Comparison of ENCODE assay signal across 21 cellular contexts in genomic region chr9:91729558-91729842, GRCh38.
"Had no signal": no experiment of that assay in that cellular context is flagged by ENCODE, and none has a peak within 500 bp of the region (broad histone marks: within the 10 kb centered on the region; RNA-seq: fewer than 3 reads in every experiment).

No MANE protein-coding gene starts in this region.

- DNase-seq: activated CD4-positive, alpha-beta memory T cell treated with anti-CD3 and anti-CD28 coated beads, Interleukin-2, amount 10 ng/mL, durations not matched to agents 7 days and 5 days; activated CD4-positive, alpha-beta T cell treated with anti-CD3 and anti-CD28 coated beads for 4 hours; activated effector memory CD4-positive, alpha-beta T cell treated with Interleukin-2 at 50 U/mL for 16 hours; activated T-cell treated with anti-CD3 and anti-CD28 coated beads, Interleukin-2, amount 50 U/mL, for 4 hours; amniotic stem cell; body of pancreas; cortex of kidney; effector memory CD4-positive, alpha-beta T cell; gastrocnemius medialis; mesendoderm; nucleus accumbens; SIG-M5; stimulated activated CD4-positive, alpha-beta T cell treated with anti-CD3 and anti-CD28 coated beads, Interleukin-2, amount 100 ng/mL, for 48 hours; T-helper 17 cell; tibial artery had no signal

- H3K4me1 Mint-ChIP-seq: nephron, T-helper 17 cell had no signal

- H3K36me3 ChIP-seq: gastrocnemius medialis, prostate gland, tibial artery had no signal

- H3K4me3 ChIP-seq: body of pancreas, gastrocnemius medialis, prostate gland, tibial artery had no signal

- H3K27me3 ChIP-seq: body of pancreas, gastrocnemius medialis had no signal

- H3K36me3 Mint-ChIP-seq: activated naive CD4-positive, alpha-beta T cell treated with anti-CD3 and anti-CD28 coated beads, Interleukin-2, amount 50 U/mL, for 72 hours; stimulated activated memory B cell treated with anti-CD40 and anti-IgM and Interleukin-4, amounts not matched to agents 10 μg/mL and 1 μg/mL and 100 μg/mL, for 72 hours had no signal

- H3K9me3 ChIP-seq: body of pancreas, gastrocnemius medialis, prostate gland, tibial artery had no signal

- H3K27ac ChIP-seq: body of pancreas, gastrocnemius medialis, tibial artery had no signal

- ATAC-seq: activated naive CD4-positive, alpha-beta T cell treated with anti-CD3 and anti-CD28 coated beads, Interleukin-2, amount 50 U/mL, for 72 hours; activated T-cell treated with anti-CD3 and anti-CD28 coated beads, Interleukin-2, amount 50 U/mL, for 4 hours; body of pancreas; gastrocnemius medialis; left lobe of liver; stimulated activated memory B cell treated with anti-CD40 and anti-IgM and Interleukin-4, amounts not matched to agents 10 μg/mL and 1 μg/mL and 100 μg/mL, for 72 hours; T-helper 17 cell; WTC11 had no signal

- H3K9me3 Mint-ChIP-seq: activated CD4-positive, alpha-beta memory T cell treated with anti-CD3 and anti-CD28 coated beads, Interleukin-2, amount 10 ng/mL, durations not matched to agents 7 days and 5 days; activated naive CD4-positive, alpha-beta T cell treated with anti-CD3 and anti-CD28 coated beads, Interleukin-2, amount 50 U/mL, for 72 hours; activated T-cell treated with anti-CD3 and anti-CD28 coated beads, Interleukin-2, amount 50 U/mL, for 4 hours; nephron; stimulated activated memory B cell treated with anti-CD40 and anti-IgM and Interleukin-4, amounts not matched to agents 10 μg/mL and 1 μg/mL and 100 μg/mL, for 72 hours; WTC11 had no signal

- H3K4me3 Mint-ChIP-seq: activated CD4-positive, alpha-beta memory T cell treated with anti-CD3 and anti-CD28 coated beads, Interleukin-2, amount 10 ng/mL, durations not matched to agents 7 days and 5 days; activated T-cell treated with anti-CD3 and anti-CD28 coated beads, Interleukin-2, amount 50 U/mL, for 4 hours; nephron; stimulated activated memory B cell treated with anti-CD40 and anti-IgM and Interleukin-4, amounts not matched to agents 10 μg/mL and 1 μg/mL and 100 μg/mL, for 72 hours; T-helper 17 cell; WTC11 had no signal

- H3K4me1 ChIP-seq: gastrocnemius medialis, tibial artery had no signal

- H3K27ac Mint-ChIP-seq: activated CD4-positive, alpha-beta memory T cell treated with anti-CD3 and anti-CD28 coated beads, Interleukin-2, amount 10 ng/mL, durations not matched to agents 7 days and 5 days; nephron; stimulated activated memory B cell treated with anti-CD40 and anti-IgM and Interleukin-4, amounts not matched to agents 10 μg/mL and 1 μg/mL and 100 μg/mL, for 72 hours; T-helper 17 cell; WTC11 had no signal
